ENCODE assay signal across 9 cellular contexts in genomic region chr3:127831723-127832172, GRCh38. TPM values are rescaled to one million over a fixed set of nuclear protein-coding genes. Genes with fewer than 3 reads are reported as not detected.
DNase-seq lines count a peak whose midpoint lies in the region; ATAC-seq and TF ChIP-seq lines count a peak whose summit lies in the region.
"Had no signal": no experiment of that assay in that cellular context is flagged by ENCODE, and none has a peak within 500 bp of the region (broad histone marks: within the 10 kb centered on the region; RNA-seq: fewer than 3 reads in every experiment).

No MANE protein-coding gene starts in this region.

- H3K27me3 ChIP-seq in right atrium auricular region (no peaks in the 10 kb centered on the region), stomach (no peaks in the 10 kb centered on the region)
- H3K27me3 ChIP-seq: SJSA1 had no signal

- no peaks in the 10 kb centered on the region for H3K4me1 Mint-ChIP-seq in activated CD4-positive, alpha-beta memory T cell treated with anti-CD3 and anti-CD28 coated beads, Interleukin-2, amount 10 ng/mL, durations not matched to agents 7 days and 5 days

- H3K4me3 Mint-ChIP-seq in activated CD4-positive, alpha-beta memory T cell treated with anti-CD3 and anti-CD28 coated beads, Interleukin-2, amount 10 ng/mL, durations not matched to agents 7 days and 5 days = no peak overlapping the region

- H3K4me1 ChIP-seq in right atrium auricular region = no peaks in the 10 kb centered on the region
- peaks cover 6 to 25% (median 12%) of the 10 kb centered on the region in 4 donors for H3K4me1 ChIP-seq in stomach
- H3K4me1 ChIP-seq: SJSA1 had no signal

- H3K9me3 Mint-ChIP-seq in activated CD4-positive, alpha-beta memory T cell treated with anti-CD3 and anti-CD28 coated beads, Interleukin-2, amount 10 ng/mL, durations not matched to agents 7 days and 5 days = peaks cover 15% of the 10 kb centered on the region

- H3K36me3 Mint-ChIP-seq in activated CD4-positive, alpha-beta memory T cell treated with anti-CD3 and anti-CD28 coated beads, Interleukin-2, amount 10 ng/mL, durations not matched to agents 7 days and 5 days (ENCODE audit: low read depth) = peaks cover 7% of the 10 kb centered on the region

- intact Hi-C loops in stomach (cut with DNase I; ENCODE audit: low total_unique reads) = loop anchor here (10.0 kb wide), 1 partner anchor 257 kb away; no protein-coding TSS in a partner anchor

- H3K36me3 ChIP-seq in right atrium auricular region = no peaks in the 10 kb centered on the region
- H3K36me3 ChIP-seq in stomach = no peaks in the 10 kb centered on the region
- H3K36me3 ChIP-seq: SJSA1 had no signal

- H3K9me3 ChIP-seq in right atrium auricular region = peaks cover 0 to 34% of the 10 kb centered on the region in 2 donors
- peaks cover 8 to 28% (median 12%) of the 10 kb centered on the region in 4 donors for H3K9me3 ChIP-seq in stomach

- H3K27me3 Mint-ChIP-seq in activated CD4-positive, alpha-beta memory T cell treated with anti-CD3 and anti-CD28 coated beads, Interleukin-2, amount 10 ng/mL, durations not matched to agents 7 days and 5 days = peaks cover 23% of the 10 kb centered on the region

- 44 to 55% (median 55%) methylated on average over 4 of the region's 4 CpGs for WGBS in stomach, 5 donors

- no peak overlapping the region for H3K27ac Mint-ChIP-seq in activated CD4-positive, alpha-beta memory T cell treated with anti-CD3 and anti-CD28 coated beads, Interleukin-2, amount 10 ng/mL, durations not matched to agents 7 days and 5 days

- no peak overlapping the region for H3K4me3 ChIP-seq in right atrium auricular region
- no peak overlapping the region for H3K4me3 ChIP-seq in stomach
- H3K4me3 ChIP-seq: SJSA1 had no signal

- no peak for TF ChIP-seq EP300 in stomach (IDR thresholded peaks at IDR 0.05)

- TF ChIP-seq CTCF in right atrium auricular region (IDR thresholded peaks at IDR 0.05) = peak; percentile 26 to 69
- TF ChIP-seq CTCF in stomach (IDR thresholded peaks at IDR 0.05) = peak in 5 of 7 experiments; percentile 34 to 73 (median 67)

- no peak for ATAC-seq in HG03521 (IDR thresholded peaks at IDR 0.05; ENCODE audit: unreplicated experiment)
- no peak for ATAC-seq in activated CD4-positive, CD25-positive, alpha-beta regulatory T cell treated with anti-CD3 and anti-CD28 coated beads, Interleukin-2, amount 50 U/mL, for 24 hours

- POLR2A ChIA-PET in activated CD4-positive, alpha-beta memory T cell treated with anti-CD3 and anti-CD28 coated beads, Interleukin-2, amount 10 ng/mL, durations not matched to agents 7 days and 5 days (lab: Charles Lee) = no interaction called here

- TF ChIP-seq POLR2A in stomach (IDR thresholded peaks at IDR 0.05) = no peak

- CTCF ChIA-PET in activated CD4-positive, alpha-beta memory T cell treated with anti-CD3 and anti-CD28 coated beads, Interleukin-2, amount 10 ng/mL, durations not matched to agents 7 days and 5 days (lab: Charles Lee) = interaction anchor here (1.0 to 2.7 kb wide), 5 partner anchors 126 to 257 kb away, joined by 3 to 12 read pairs (median 8); no protein-coding TSS in a partner anchor

- H3K27ac ChIP-seq in right atrium auricular region (no peak overlapping the region), stomach (no peak overlapping the region)
- H3K27ac ChIP-seq: SJSA1 had no signal

- DNase-seq in Daoy (ENCODE audit: low read depth) (peak; percentile 64), HuH-7 (ENCODE audit: low spot score) (peak; percentile 86), right atrium auricular region (ENCODE audit: low spot score) (no peak), stomach (peak; percentile 58), T1000 (lab: John Stamatoyannopoulos, UW) (no peak)
- DNase-seq in activated CD4-positive, alpha-beta memory T cell treated with anti-CD3 and anti-CD28 coated beads, Interleukin-2, amount 10 ng/mL, durations not matched to agents 7 days and 5 days = peak; percentile 41

RNA-seq across cellular contexts. Expression of gene MGLL, which starts 9.4 kb away (rescaled TPM):
- total RNA-seq in Daoy (2014; rRNA removed; shearing (Covaris generic)) = 32.1 and 37.1 TPM in 2 replicates
- total RNA-seq in activated CD4-positive, alpha-beta memory T cell treated with anti-CD3 and anti-CD28 coated beads, Interleukin-2, amount 10 ng/mL, durations not matched to agents 7 days and 5 days = 1 to 10 TPM; 1.5 to 1.7 TPM
- total RNA-seq in right atrium auricular region = 10 to 100 TPM; 36.3 to 46.4 TPM
- 100 to 1,000 TPM in 1 of 5 donors, 10 to 100 TPM in 4; 10.5 to 118 (median 55.1) TPM for total RNA-seq in stomach
- polyA plus RNA-seq in stomach = 10 to 100 TPM; 17.3 to 50.9 (median 25.0) TPM

Comparison
In these comparisons a context has a peak if more than half of its experiments do, and no peak if none do; other contexts are left out.
1. DNase-seq: peak in Daoy (single experiment), HuH-7 (single experiment), activated CD4-positive, alpha-beta memory T cell treated with anti-CD3 and anti-CD28 coated beads, Interleukin-2, amount 10 ng/mL, durations not matched to agents 7 days and 5 days (single experiment) and stomach (single experiment); none in right atrium auricular region (single experiment) and T1000 (single experiment).
2. RNA of gene MGLL, which starts 9.4 kb away (total RNA-seq): 10.5 to 118 TPM in stomach, 36.3 to 46.4 TPM in right atrium auricular region and 32.1 to 37.1 TPM in Daoy; 1.5 to 1.7 TPM in activated CD4-positive, alpha-beta memory T cell treated with anti-CD3 and anti-CD28 coated beads, Interleukin-2, amount 10 ng/mL, durations not matched to agents 7 days and 5 days; every median in the first group is over 4 times any median in the second.